Comparison of ENCODE assay signal across 19 cellular contexts in the genomic region with DNA sequence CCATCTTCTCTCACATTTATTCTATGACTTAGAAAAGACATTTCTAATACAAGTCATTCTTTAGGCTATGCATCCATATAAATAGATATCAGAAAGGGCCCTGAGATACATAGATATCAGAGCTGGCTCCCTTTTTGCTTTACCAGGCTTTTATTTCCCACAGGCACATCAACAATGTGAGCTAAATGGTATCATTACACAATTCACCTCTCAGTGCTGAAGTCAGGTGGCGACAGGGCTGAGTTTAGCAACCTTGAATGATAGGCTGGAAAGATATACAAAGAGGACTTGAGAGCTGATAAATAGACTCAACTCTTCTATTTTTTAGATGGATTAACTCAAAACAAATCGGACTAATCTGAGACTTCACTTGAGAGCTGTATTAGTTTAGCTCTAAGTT.
DNase-seq lines count a peak whose midpoint lies in the region; ATAC-seq and TF ChIP-seq lines count a peak whose summit lies in the region.
"Had no signal": no experiment of that assay in that cellular context is flagged by ENCODE, and none has a peak within 500 bp of the region (broad histone marks: within the 10 kb centered on the region; RNA-seq: fewer than 3 reads in every experiment).

No MANE protein-coding gene starts in this region.

- H4K20me1 ChIP-seq in HCT116 (ENCODE audit: insufficient read depth) (no peaks in the 10 kb centered on the region), neural cell (ENCODE audit: insufficient read depth) (no peaks in the 10 kb centered on the region)

- TF ChIP-seq CTCF in HCT116 (IDR thresholded peaks at IDR 0.05 in 2 of 3, conservative IDR thresholded peaks at IDR 0.05 in 1 of 3; ENCODE audit: borderline replicate concordance in 1 of 3, insufficient read depth in 1 of 3, low read depth in 2 of 3, low read length in 2 of 3) (no peak), neural cell (IDR thresholded peaks at IDR 0.05; ENCODE audit: poor library complexity, severe bottlenecking) (no peak), Calu3 (IDR thresholded peaks at IDR 0.05; ENCODE audit: unreplicated experiment) (no peak)

- H3K4me3 Mint-ChIP-seq in Calu3 (ENCODE audit: low read depth, unreplicated experiment) = no peak overlapping the region
- H3K4me3 Mint-ChIP-seq: CD14-positive monocyte had no signal

- H3K36me3 ChIP-seq in HCT116 (ENCODE audit: control insufficient read depth in 1 of 2, insufficient read depth in 2 of 2, low read length in 2 of 2) (no peaks in the 10 kb centered on the region), neural cell (ENCODE audit: insufficient read depth, low read length) (no peaks in the 10 kb centered on the region)

- H3K9me2 ChIP-seq in HCT116 (ENCODE audit: insufficient read depth) (no peaks in the 10 kb centered on the region), neural cell (ENCODE audit: insufficient read depth, low read length) (no peaks in the 10 kb centered on the region)
- H3K9me2 ChIP-seq: SK-N-SH had no signal

- TF ChIP-seq RAD21 in HCT116 (IDR thresholded peaks at IDR 0.05; ENCODE audit: low read depth) (no peak), neural cell (conservative IDR thresholded peaks at IDR 0.05) (peak; percentile 44)

- no peaks in the 10 kb centered on the region for H3K27me3 ChIP-seq in HCT116 (ENCODE audit: insufficient read depth, low read length)
- H3K27me3 ChIP-seq in neural cell (ENCODE audit: insufficient read depth, low read depth, low read length) = no peaks in the 10 kb centered on the region

- H3K79me2 ChIP-seq in HCT116 (ENCODE audit: insufficient read depth, low read length) (no peaks in the 10 kb centered on the region), neural cell (replicated peaks; ENCODE audit: insufficient read depth, low read length) (no peaks in the 10 kb centered on the region)

- H3K9ac ChIP-seq in HCT116 (ENCODE audit: low read length) (no peak overlapping the region), neural cell (ENCODE audit: low read length) (peak overlapping the region; percentile 18)
- H3K9ac ChIP-seq: KMS-11, SK-N-SH had no signal

- H3K27ac Mint-ChIP-seq in Calu3 (ENCODE audit: unreplicated experiment) = no peak overlapping the region
- H3K27ac Mint-ChIP-seq: CD14-positive monocyte had no signal

- no peaks in the 10 kb centered on the region for H3K27me3 Mint-ChIP-seq in Calu3 (ENCODE audit: unreplicated experiment)

- H3K27ac ChIP-seq in HCT116 (ENCODE audit: low read depth, low read length) (no peak overlapping the region), neural cell (ENCODE audit: low read length) (peak overlapping the region; percentile 77)
- H3K27ac ChIP-seq: KMS-11 had no signal

- TF ChIP-seq EP300 in neural cell (conservative IDR thresholded peaks at IDR 0.05; ENCODE audit: poor library complexity, severe bottlenecking) = peak; percentile 80

- peaks cover 7% of the 10 kb centered on the region for H3F3A ChIP-seq in neural cell (ENCODE audit: insufficient read depth, low read length, poor library complexity, severe bottlenecking)

- no peak overlapping the region for H3K4me2 ChIP-seq in HCT116 (ENCODE audit: low read length)
- peak overlapping the region; percentile 18 for H3K4me2 ChIP-seq in neural cell (ENCODE audit: low read length)
- H3K4me2 ChIP-seq: KMS-11, SK-N-SH had no signal

- no peaks in the 10 kb centered on the region for H3K36me3 Mint-ChIP-seq in Calu3 (ENCODE audit: insufficient read depth, unreplicated experiment)
- H3K36me3 Mint-ChIP-seq: CD14-positive monocyte had no signal

- CTCF ChIA-PET in HCT116 (lab: Charles Lee) (no interaction called here), Calu3 (lab: Charles Lee) (no interaction called here)

- BruUV-seq in HCT116 (replicated peaks; lab: Mats Ljungman, UMichigan) = no TSS peak
- BruUV-seq in Calu3 (replicated peaks; lab: Mats Ljungman, UMichigan) = no TSS peak

- POLR2A ChIA-PET in HCT116 (lab: Charles Lee) = no interaction called here

- H3K4me3 ChIP-seq in HCT116 (replicated peaks in 1 of 2; ENCODE audit: low read depth in 1 of 2, low read length in 2 of 2) (no peak overlapping the region), neural cell (ENCODE audit: low read length) (peak overlapping the region; percentile 27)

- RAD21 ChIA-PET in HCT116 (lab: Charles Lee; ENCODE audit: low non-redundant PET in 1 of 2, low total read pairs in 2 of 2, uncharacterized antibody in 2 of 2, unreplicated experiment in 2 of 2) = no interaction called here

- ATAC-seq in HCT116 = no peak
- no peak for ATAC-seq in HG02885 (IDR thresholded peaks at IDR 0.05; ENCODE audit: poor library complexity, unreplicated experiment)
- ATAC-seq: HepG2, PC-3 had no signal

- no peak for TF ChIP-seq POLR2A in HCT116 (IDR thresholded peaks at IDR 0.05; ENCODE audit: borderline replicate concordance, extremely low read depth, insufficient read depth, insufficient read length)

- H3K9me3 ChIP-seq in HCT116 (ENCODE audit: control insufficient read depth in 1 of 2, insufficient read depth in 1 of 2, low read depth in 1 of 2, low read length in 2 of 2) (no peaks in the 10 kb centered on the region), neural cell (ENCODE audit: low read length) (no peaks in the 10 kb centered on the region)
- H3K9me3 ChIP-seq: SK-N-SH had no signal

- peaks cover 2% of the 10 kb centered on the region for H3K9me3 Mint-ChIP-seq in Calu3 (ENCODE audit: low read depth, unreplicated experiment)

- H2AFZ ChIP-seq in HCT116 (ENCODE audit: low read depth, low read length, poor library complexity, severe bottlenecking) = peak overlapping the region; percentile 55
- no peak overlapping the region for H2AFZ ChIP-seq in neural cell (ENCODE audit: low read depth, low read length)

- no peak for DNase-seq in HCT116 (ENCODE audit: low read depth, low spot score)
- peak; percentile 36 for DNase-seq in NCI-H1436 (lab: John Stamatoyannopoulos, UW)
- peak; percentile 85 for DNase-seq in amniotic epithelial cell (ENCODE audit: low read depth)
- no peak for DNase-seq in NCI-H446 (lab: John Stamatoyannopoulos, UW)
- DNase-seq in Calu3 = no peak
- DNase-seq: DMS79 treated with DMSO at 0.1 percent for 48 hours, GOT3, NCI-H146, NCI-H2081, NCI-H526 treated with DMSO at 0.1 percent for 48 hours, PC-3, RPMI8226, SHP77 treated with DMSO at 0.1 percent for 48 hours, SK-N-SH had no signal

- intact Hi-C loops in HCT116 (cut with micrococcal nuclease) = no loop called here
- intact Hi-C loops in Calu3 (cut with micrococcal nuclease; ENCODE audit: unreplicated experiment) = no loop called here

- no peaks in the 10 kb centered on the region for H3K4me1 Mint-ChIP-seq in Calu3 (ENCODE audit: low read depth, unreplicated experiment)
- H3K4me1 Mint-ChIP-seq: CD14-positive monocyte had no signal

- no peaks in the 10 kb centered on the region for H3K4me1 ChIP-seq in HCT116 (ENCODE audit: control insufficient read depth in 1 of 2, insufficient read depth in 2 of 2, low read length in 2 of 2)

TF ChIP-seq in HCT116, 20 proteins besides CTCF, POLR2A, EP300 and RAD21 (continues in another document):
- TF ChIP-seq, protein P1, sequence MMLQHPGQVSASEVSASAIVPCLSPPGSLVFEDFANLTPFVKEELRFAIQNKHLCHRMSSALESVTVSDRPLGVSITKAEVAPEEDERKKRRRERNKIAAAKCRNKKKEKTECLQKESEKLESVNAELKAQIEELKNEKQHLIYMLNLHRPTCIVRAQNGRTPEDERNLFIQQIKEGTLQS (IDR thresholded peaks at IDR 0.05) = no peak
- TF ChIP-seq JUND (IDR thresholded peaks at IDR 0.05) (no peak), FOSL1 (IDR thresholded peaks at IDR 0.05; ENCODE audit: low read depth) (no peak), SRF (IDR thresholded peaks at IDR 0.05; ENCODE audit: low read depth) (no peak), ZFX (IDR thresholded peaks at IDR 0.05) (no peak), EZH2phosphoT487 (IDR thresholded peaks at IDR 0.05; ENCODE audit: borderline replicate concordance) (no peak), EZH2 (IDR thresholded peaks at IDR 0.05) (no peak)

TF ChIP-seq in neural cell, 6 proteins besides CTCF, POLR2A, EP300 and RAD21:
- peak; percentile 35 for TF ChIP-seq SMC3 (conservative IDR thresholded peaks at IDR 0.05; ENCODE audit: poor library complexity)
- TF ChIP-seq, protein P2, sequence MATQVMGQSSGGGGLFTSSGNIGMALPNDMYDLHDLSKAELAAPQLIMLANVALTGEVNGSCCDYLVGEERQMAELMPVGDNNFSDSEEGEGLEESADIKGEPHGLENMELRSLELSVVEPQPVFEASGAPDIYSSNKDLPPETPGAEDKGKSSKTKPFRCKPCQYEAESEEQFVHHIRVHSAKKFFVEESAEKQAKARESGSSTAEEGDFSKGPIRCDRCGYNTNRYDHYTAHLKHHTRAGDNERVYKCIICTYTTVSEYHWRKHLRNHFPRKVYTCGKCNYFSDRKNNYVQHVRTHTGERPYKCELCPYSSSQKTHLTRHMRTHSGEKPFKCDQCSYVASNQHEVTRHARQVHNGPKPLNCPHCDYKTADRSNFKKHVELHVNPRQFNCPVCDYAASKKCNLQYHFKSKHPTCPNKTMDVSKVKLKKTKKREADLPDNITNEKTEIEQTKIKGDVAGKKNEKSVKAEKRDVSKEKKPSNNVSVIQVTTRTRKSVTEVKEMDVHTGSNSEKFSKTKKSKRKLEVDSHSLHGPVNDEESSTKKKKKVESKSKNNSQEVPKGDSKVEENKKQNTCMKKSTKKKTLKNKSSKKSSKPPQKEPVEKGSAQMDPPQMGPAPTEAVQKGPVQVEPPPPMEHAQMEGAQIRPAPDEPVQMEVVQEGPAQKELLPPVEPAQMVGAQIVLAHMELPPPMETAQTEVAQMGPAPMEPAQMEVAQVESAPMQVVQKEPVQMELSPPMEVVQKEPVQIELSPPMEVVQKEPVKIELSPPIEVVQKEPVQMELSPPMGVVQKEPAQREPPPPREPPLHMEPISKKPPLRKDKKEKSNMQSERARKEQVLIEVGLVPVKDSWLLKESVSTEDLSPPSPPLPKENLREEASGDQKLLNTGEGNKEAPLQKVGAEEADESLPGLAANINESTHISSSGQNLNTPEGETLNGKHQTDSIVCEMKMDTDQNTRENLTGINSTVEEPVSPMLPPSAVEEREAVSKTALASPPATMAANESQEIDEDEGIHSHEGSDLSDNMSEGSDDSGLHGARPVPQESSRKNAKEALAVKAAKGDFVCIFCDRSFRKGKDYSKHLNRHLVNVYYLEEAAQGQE (IDR thresholded peaks at IDR 0.05; ENCODE audit: borderline replicate concordance) = no peak
- TF ChIP-seq POLR2AphosphoS5 (IDR thresholded peaks at IDR 0.05) = peak; percentile 84

Comparison
In these comparisons a context has a peak if more than half of its experiments do, and no peak if none do; other contexts are left out.
1. DNase-seq: peak in NCI-H1436 (single experiment) and amniotic epithelial cell (single experiment); none in HCT116 (single experiment), NCI-H446 (0 of 2) and Calu3 (single experiment).